28 cellular contexts compared by ENCODE assay signal in genomic region chr22:25710501-25710900, GRCh38. TPM values are rescaled to one million over a fixed set of nuclear protein-coding genes. Genes with fewer than 3 reads are reported as not detected.
"Had no signal": no experiment of that assay in that cellular context is flagged by ENCODE, and none has a peak within 500 bp of the region (broad histone marks: within the 10 kb centered on the region; RNA-seq: fewer than 3 reads in every experiment).

No MANE protein-coding gene starts in this region.

- DNase-seq: hypothalamus; immature natural killer cell; left ventricle myocardium inferior; mesendoderm; naive B cell; natural killer cell; nephron progenitor cell; ovary; right lobe of liver; stimulated activated CD4-positive, alpha-beta T cell treated with anti-CD3 and anti-CD28 coated beads, Interleukin-4, amount 100 ng/mL, for 4 hours; stimulated activated naive CD4-positive, alpha-beta T cell treated with Interleukin-2 at 50 U/mL for 16 hours; substantia nigra; testis; thyroid gland; transverse colon; upper lobe of right lung; uterus had no signal

- H3K4me1 ChIP-seq: right atrium auricular region, right lobe of liver, testis, transverse colon, upper lobe of right lung, uterus had no signal

- H3K27me3 Mint-ChIP-seq: naive B cell; progenitor cell of endocrine pancreas; stimulated activated memory B cell treated with anti-CD40 and anti-IgM and Interleukin-4, amounts not matched to agents 10 μg/mL and 1 μg/mL and 100 μg/mL, for 72 hours; stimulated activated naive CD8-positive, alpha-beta T cell treated with anti-CD3 and anti-CD28 coated beads, Interleukin-15, amount 100 ng/mL, for 72 hours had no signal

- H3K36me3 Mint-ChIP-seq: immature natural killer cell, natural killer cell had no signal

- H3K4me3 ChIP-seq: left ventricle myocardium inferior, lung, ovary, right atrium auricular region, right lobe of liver, smooth muscle cell, testis, thyroid gland, transverse colon, upper lobe of right lung, uterus had no signal

- H3K9me3 ChIP-seq: left ventricle myocardium inferior, ovary, right atrium auricular region, right lobe of liver, testis, thyroid gland, transverse colon, upper lobe of right lung, uterus had no signal

- H3K9me3 Mint-ChIP-seq: immature natural killer cell; mesothelial cell of epicardium; natural killer cell; nephron progenitor cell; stimulated activated memory B cell treated with anti-CD40 and anti-IgM and Interleukin-4, amounts not matched to agents 10 μg/mL and 1 μg/mL and 100 μg/mL, for 72 hours; stimulated activated naive CD8-positive, alpha-beta T cell treated with anti-CD3 and anti-CD28 coated beads, Interleukin-15, amount 100 ng/mL, for 72 hours had no signal

- H3K27ac ChIP-seq: left ventricle myocardium inferior, ovary, right atrium auricular region, right lobe of liver, testis, thyroid gland, transverse colon, upper lobe of right lung, uterus had no signal

- FAIRE-seq: islet of Langerhans had no signal

- H3K27me3 ChIP-seq: ovary, right atrium auricular region, right lobe of liver, testis, thyroid gland, transverse colon, upper lobe of right lung, uterus had no signal

- ATAC-seq: natural killer cell; right lobe of liver; stimulated activated memory B cell treated with anti-CD40 and anti-IgM and Interleukin-4, amounts not matched to agents 10 μg/mL and 1 μg/mL and 100 μg/mL, for 72 hours; upper lobe of right lung had no signal

- H3K27ac Mint-ChIP-seq: immature natural killer cell, mesothelial cell of epicardium, natural killer cell, nephron progenitor cell, progenitor cell of endocrine pancreas had no signal

- H3K4me1 Mint-ChIP-seq: immature natural killer cell, natural killer cell had no signal

- H3K36me3 ChIP-seq: left ventricle myocardium inferior, ovary, right lobe of liver, thyroid gland, transverse colon, uterus had no signal

- H3K4me3 Mint-ChIP-seq: immature natural killer cell; mesothelial cell of epicardium; naive B cell; natural killer cell; nephron progenitor cell; stimulated activated memory B cell treated with anti-CD40 and anti-IgM and Interleukin-4, amounts not matched to agents 10 μg/mL and 1 μg/mL and 100 μg/mL, for 72 hours; stimulated activated naive CD8-positive, alpha-beta T cell treated with anti-CD3 and anti-CD28 coated beads, Interleukin-15, amount 100 ng/mL, for 72 hours had no signal

RNA-seq across cellular contexts. Expression of gene MYO18B, which starts 31.5 kb away (rescaled TPM):
- total RNA-seq: kidney epithelial cell, pulmonary artery endothelial cell, renal cortical epithelial cell had no signal
